ENCODE assay signal across 16 cellular contexts in genomic region chr5:137254695-137255094, GRCh38.
DNase-seq lines count a peak whose midpoint lies in the region; ATAC-seq and TF ChIP-seq lines count a peak whose summit lies in the region.
"Had no signal": no experiment of that assay in that cellular context is flagged by ENCODE, and none has a peak within 500 bp of the region (broad histone marks: within the 10 kb centered on the region; RNA-seq: fewer than 3 reads in every experiment).

No MANE protein-coding gene starts in this region.

- H3K4me1 ChIP-seq in heart left ventricle: peaks cover 0 to 21% (median 10%) of the 10 kb centered on the region in 12 donors
- peaks cover 0 to 22% (median 5%) of the 10 kb centered on the region in 4 donors for H3K4me1 ChIP-seq in sigmoid colon
- H3K4me1 ChIP-seq: upper lobe of right lung had no signal

- H3K27ac ChIP-seq in heart left ventricle (peak overlapping the region in 9 of 12 donors; percentile 6 to 64 (median 17)), sigmoid colon (peak overlapping the region in 3 of 4 donors; percentile 3 to 62 (median 48))
- H3K27ac ChIP-seq: PC-9, upper lobe of right lung had no signal

- peak; percentile 13 to 84 (median 51) for TF ChIP-seq EP300 in sigmoid colon (IDR thresholded peaks at IDR 0.05)

- ATAC-seq in heart left ventricle: peak; percentile 42 to 83 (median 64)
- ATAC-seq: activated naive CD8-positive, alpha-beta T cell treated with anti-CD3 and anti-CD28 coated beads, Interleukin-2, amount 50 U/mL, for 24 hours; activated T-cell treated with anti-CD3 and anti-CD28 coated beads, Interleukin-2, amount 50 U/mL, for 72 hours; upper lobe of right lung had no signal

- H3K27me3 ChIP-seq in heart left ventricle (no peaks in the 10 kb centered on the region), sigmoid colon (no peaks in the 10 kb centered on the region)
- H3K27me3 ChIP-seq: upper lobe of right lung had no signal

- H3K36me3 ChIP-seq in heart left ventricle: no peaks in the 10 kb centered on the region
- H3K36me3 ChIP-seq in sigmoid colon: no peaks in the 10 kb centered on the region
- H3K36me3 ChIP-seq: upper lobe of right lung had no signal

- H3K4me3 ChIP-seq in heart left ventricle (no peak overlapping the region), sigmoid colon (no peak overlapping the region)
- H3K4me3 ChIP-seq: PC-9, upper lobe of right lung had no signal

- TF ChIP-seq CTCF in heart left ventricle (IDR thresholded peaks at IDR 0.05): no peak
- TF ChIP-seq CTCF in sigmoid colon (IDR thresholded peaks at IDR 0.05): no peak

- no peak for TF ChIP-seq POLR2A in heart left ventricle (IDR thresholded peaks at IDR 0.05)
- TF ChIP-seq POLR2A in sigmoid colon (IDR thresholded peaks at IDR 0.05): no peak

- DNase-seq in C1 segment of cervical spinal cord (lab: John Stamatoyannopoulos, UW) (peak in 9 of 14 donors; percentile 8 to 97 (median 38)), cerebellar cortex (ENCODE audit: low spot score) (peak; percentile 97), heart left ventricle (no peak), sigmoid colon (no peak), NAMALWA (ENCODE audit: low spot score) (no peak), NCI-H1417 treated with DMSO at 0.1 percent for 48 hours (lab: John Stamatoyannopoulos, UW) (no peak), GM19240 (ENCODE audit: insufficient read length, low spot score) (no peak), retina (no peak)
- DNase-seq: activated CD4-positive, alpha-beta memory T cell treated with anti-CD3 and anti-CD28 coated beads, Interleukin-2, amount 10 ng/mL, durations not matched to agents 7 days and 5 days; activated naive CD8-positive, alpha-beta T cell treated with anti-CD3 and anti-CD28 coated beads, Interleukin-2, amount 50 U/mL, for 24 hours; activated T-cell treated with anti-CD3 and anti-CD28 coated beads, Interleukin-2, amount 50 U/mL, for 72 hours; cortex of kidney; NCI-H2107; NCI-H774; upper lobe of right lung had no signal

- intact Hi-C loops in heart left ventricle (cut with DNase I): no loop called here
- intact Hi-C loops in sigmoid colon (cut with DNase I): no loop called here

- H3K9me3 ChIP-seq in heart left ventricle: peaks cover 0 to 2% (median 0%) of the 10 kb centered on the region in 12 donors
- H3K9me3 ChIP-seq in sigmoid colon: no peaks in the 10 kb centered on the region
- H3K9me3 ChIP-seq: upper lobe of right lung had no signal

- WGBS in heart left ventricle, 4 donors: 42 to 54% (median 44%) methylated on average over 2 of the region's 2 CpGs
- WGBS in sigmoid colon, 2 donors: 53 to 70% methylated on average over 2 of the region's 2 CpGs

Comparison
In these comparisons a context has a peak if more than half of its experiments do, and no peak if none do; other contexts are left out.
1. DNase-seq: peak in C1 segment of cervical spinal cord (9 of 14) and cerebellar cortex (single experiment); none in heart left ventricle (0 of 5), sigmoid colon (single experiment), NAMALWA (single experiment), NCI-H1417 treated with DMSO at 0.1 percent for 48 hours (single experiment), GM19240 (single experiment) and retina (single experiment).